ENCODE assay signal across 1 cellular context in genomic region chr3:33440328-33440577, GRCh38.
TF ChIP-seq lines count a peak whose summit lies in the region.

A gene with protein sequence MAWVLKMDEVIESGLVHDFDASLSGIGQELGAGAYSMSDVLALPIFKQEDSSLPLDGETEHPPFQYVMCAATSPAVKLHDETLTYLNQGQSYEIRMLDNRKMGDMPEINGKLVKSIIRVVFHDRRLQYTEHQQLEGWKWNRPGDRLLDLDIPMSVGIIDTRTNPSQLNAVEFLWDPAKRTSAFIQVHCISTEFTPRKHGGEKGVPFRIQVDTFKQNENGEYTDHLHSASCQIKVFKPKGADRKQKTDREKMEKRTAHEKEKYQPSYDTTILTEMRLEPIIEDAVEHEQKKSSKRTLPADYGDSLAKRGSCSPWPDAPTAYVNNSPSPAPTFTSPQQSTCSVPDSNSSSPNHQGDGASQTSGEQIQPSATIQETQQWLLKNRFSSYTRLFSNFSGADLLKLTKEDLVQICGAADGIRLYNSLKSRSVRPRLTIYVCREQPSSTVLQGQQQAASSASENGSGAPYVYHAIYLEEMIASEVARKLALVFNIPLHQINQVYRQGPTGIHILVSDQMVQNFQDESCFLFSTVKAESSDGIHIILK (minus strand): TSS chr3:33440405. CDS start chr3:33439848, 557 bp downstream.

TF ChIP-seq in K562, 482 proteins besides CTCF, POLR2A, EP300 and RAD21 (continued from another document):
- TF ChIP-seq, protein P1, sequence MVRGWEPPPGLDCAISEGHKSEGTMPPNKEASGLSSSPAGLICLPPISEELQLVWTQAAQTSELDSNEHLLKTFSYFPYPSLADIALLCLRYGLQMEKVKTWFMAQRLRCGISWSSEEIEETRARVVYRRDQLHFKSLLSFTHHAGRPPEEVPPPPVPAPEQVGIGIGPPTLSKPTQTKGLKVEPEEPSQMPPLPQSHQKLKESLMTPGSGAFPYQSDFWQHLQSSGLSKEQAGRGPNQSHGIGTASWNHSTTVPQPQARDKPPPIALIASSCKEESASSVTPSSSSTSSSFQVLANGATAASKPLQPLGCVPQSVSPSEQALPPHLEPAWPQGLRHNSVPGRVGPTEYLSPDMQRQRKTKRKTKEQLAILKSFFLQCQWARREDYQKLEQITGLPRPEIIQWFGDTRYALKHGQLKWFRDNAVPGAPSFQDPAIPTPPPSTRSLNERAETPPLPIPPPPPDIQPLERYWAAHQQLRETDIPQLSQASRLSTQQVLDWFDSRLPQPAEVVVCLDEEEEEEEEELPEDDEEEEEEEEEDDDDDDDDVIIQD (CRISPR knock-in tag; IDR thresholded peaks at IDR 0.05) = no peak
- TF ChIP-seq MXI1 (IDR thresholded peaks at IDR 0.05; ENCODE audit: low read depth, low read length) (0 out of 2 replicates have a peak, but pooled peaks have one; percentile 46), ZNF830 (CRISPR knock-in tag; IDR thresholded peaks at IDR 0.05) (no peak), ZBED1 (IDR thresholded peaks at IDR 0.05) (peak; percentile 25; the same call in 1 of the 2 replicates), ZBTB12 (CRISPR knock-in tag; IDR thresholded peaks at IDR 0.05) (no peak), POLR2AphosphoS5 (IDR thresholded peaks at IDR 0.05; ENCODE audit: control insufficient read depth, insufficient read depth, low read depth, low read length) (peak; percentile 76; the same call in 1 of the 2 replicates), HEY1 (CRISPR knock-in tag; IDR thresholded peaks at IDR 0.05; ENCODE audit: borderline replicate concordance) (no peak), CCNT2 (IDR thresholded peaks at IDR 0.05; ENCODE audit: borderline replicate concordance, extremely low read depth, insufficient read length, low read depth, low read length) (peak; percentile 39), HDGF (IDR thresholded peaks at IDR 0.05) (no peak), TCFL5 (CRISPR knock-in tag; conservative IDR thresholded peaks at IDR 0.05) (no peak), ZNF639 (CRISPR knock-in tag; conservative IDR thresholded peaks at IDR 0.05 in 1 of 2, IDR thresholded peaks at IDR 0.05 in 1 of 2) (peak in 1 of 2 experiments; percentile 92; a peak in 2 of 4 replicates), NCOA1 (IDR thresholded peaks at IDR 0.05; ENCODE audit: low read depth) (no peak), RCOR1 (IDR thresholded peaks at IDR 0.05; ENCODE audit: borderline replicate concordance in 1 of 2, low read depth in 2 of 2, low read length in 2 of 2) (peak in 1 of 2 experiments; percentile 23; a peak in 1 of 4 replicates), SREBF2 (CRISPR knock-in tag; IDR thresholded peaks at IDR 0.05) (no peak), SNIP1 (IDR thresholded peaks at IDR 0.05; ENCODE audit: low read depth) (no peak), DACH1 (IDR thresholded peaks at IDR 0.05; ENCODE audit: partially characterized antibody) (no peak), TCF7L2 (IDR thresholded peaks at IDR 0.05; ENCODE audit: low read depth, low read length) (no peak), TAF1 (IDR thresholded peaks at IDR 0.05; ENCODE audit: control insufficient read depth, extremely low read depth, insufficient read depth, low read length, severe bottlenecking) (peak; percentile 48), POLR2H (tag; IDR thresholded peaks at IDR 0.05; ENCODE audit: low read depth) (peak; percentile 35; the same call in 1 of the 2 replicates), ZNF311 (CRISPR knock-in tag; IDR thresholded peaks at IDR 0.05) (no peak), SMC3 (conservative IDR thresholded peaks at IDR 0.05; ENCODE audit: insufficient read depth, low read depth, low read length) (0 out of 2 replicates have a peak, but pooled peaks have one; percentile 4), MCM3 (IDR thresholded peaks at IDR 0.05) (no peak), POLR2B (IDR thresholded peaks at IDR 0.05; ENCODE audit: low read depth, partially characterized antibody) (no peak), ZNF518B (CRISPR knock-in tag; IDR thresholded peaks at IDR 0.05) (no peak), EGR1 (conservative IDR thresholded peaks at IDR 0.05) (peak; percentile 96), DPF2 (IDR thresholded peaks at IDR 0.05) (no peak), SNRNP70 (optimal IDR thresholded peaks at IDR 0.05; ENCODE audit: low read depth, low read length) (no peak), KLF1 (tag; IDR thresholded peaks at IDR 0.05) (no peak)
- TF ChIP-seq, protein P2, sequence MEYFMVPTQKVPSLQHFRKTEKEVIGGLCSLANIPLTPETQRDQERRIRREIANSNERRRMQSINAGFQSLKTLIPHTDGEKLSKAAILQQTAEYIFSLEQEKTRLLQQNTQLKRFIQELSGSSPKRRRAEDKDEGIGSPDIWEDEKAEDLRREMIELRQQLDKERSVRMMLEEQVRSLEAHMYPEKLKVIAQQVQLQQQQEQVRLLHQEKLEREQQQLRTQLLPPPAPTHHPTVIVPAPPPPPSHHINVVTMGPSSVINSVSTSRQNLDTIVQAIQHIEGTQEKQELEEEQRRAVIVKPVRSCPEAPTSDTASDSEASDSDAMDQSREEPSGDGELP (CRISPR knock-in tag; IDR thresholded peaks at IDR 0.05; ENCODE audit: borderline replicate concordance) = peak; percentile 91
- TF ChIP-seq, protein P3, sequence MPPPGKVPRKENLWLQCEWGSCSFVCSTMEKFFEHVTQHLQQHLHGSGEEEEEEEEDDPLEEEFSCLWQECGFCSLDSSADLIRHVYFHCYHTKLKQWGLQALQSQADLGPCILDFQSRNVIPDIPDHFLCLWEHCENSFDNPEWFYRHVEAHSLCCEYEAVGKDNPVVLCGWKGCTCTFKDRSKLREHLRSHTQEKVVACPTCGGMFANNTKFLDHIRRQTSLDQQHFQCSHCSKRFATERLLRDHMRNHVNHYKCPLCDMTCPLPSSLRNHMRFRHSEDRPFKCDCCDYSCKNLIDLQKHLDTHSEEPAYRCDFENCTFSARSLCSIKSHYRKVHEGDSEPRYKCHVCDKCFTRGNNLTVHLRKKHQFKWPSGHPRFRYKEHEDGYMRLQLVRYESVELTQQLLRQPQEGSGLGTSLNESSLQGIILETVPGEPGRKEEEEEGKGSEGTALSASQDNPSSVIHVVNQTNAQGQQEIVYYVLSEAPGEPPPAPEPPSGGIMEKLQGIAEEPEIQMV (tag; conservative IDR thresholded peaks at IDR 0.05; ENCODE audit: low read depth) = no peak
- TF ChIP-seq, protein P4, sequence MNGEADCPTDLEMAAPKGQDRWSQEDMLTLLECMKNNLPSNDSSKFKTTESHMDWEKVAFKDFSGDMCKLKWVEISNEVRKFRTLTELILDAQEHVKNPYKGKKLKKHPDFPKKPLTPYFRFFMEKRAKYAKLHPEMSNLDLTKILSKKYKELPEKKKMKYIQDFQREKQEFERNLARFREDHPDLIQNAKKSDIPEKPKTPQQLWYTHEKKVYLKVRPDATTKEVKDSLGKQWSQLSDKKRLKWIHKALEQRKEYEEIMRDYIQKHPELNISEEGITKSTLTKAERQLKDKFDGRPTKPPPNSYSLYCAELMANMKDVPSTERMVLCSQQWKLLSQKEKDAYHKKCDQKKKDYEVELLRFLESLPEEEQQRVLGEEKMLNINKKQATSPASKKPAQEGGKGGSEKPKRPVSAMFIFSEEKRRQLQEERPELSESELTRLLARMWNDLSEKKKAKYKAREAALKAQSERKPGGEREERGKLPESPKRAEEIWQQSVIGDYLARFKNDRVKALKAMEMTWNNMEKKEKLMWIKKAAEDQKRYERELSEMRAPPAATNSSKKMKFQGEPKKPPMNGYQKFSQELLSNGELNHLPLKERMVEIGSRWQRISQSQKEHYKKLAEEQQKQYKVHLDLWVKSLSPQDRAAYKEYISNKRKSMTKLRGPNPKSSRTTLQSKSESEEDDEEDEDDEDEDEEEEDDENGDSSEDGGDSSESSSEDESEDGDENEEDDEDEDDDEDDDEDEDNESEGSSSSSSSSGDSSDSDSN (IDR thresholded peaks at IDR 0.05; ENCODE audit: borderline replicate concordance in 1 of 2, low read depth in 2 of 2, low read length in 2 of 2) = peak in 1 of 2 experiments; percentile 59; a peak in 2 of 4 replicates
- TF ChIP-seq, protein P5, sequence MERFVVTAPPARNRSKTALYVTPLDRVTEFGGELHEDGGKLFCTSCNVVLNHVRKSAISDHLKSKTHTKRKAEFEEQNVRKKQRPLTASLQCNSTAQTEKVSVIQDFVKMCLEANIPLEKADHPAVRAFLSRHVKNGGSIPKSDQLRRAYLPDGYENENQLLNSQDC (CRISPR knock-in tag; IDR thresholded peaks at IDR 0.05) = 0 out of 2 replicates have a peak, but pooled peaks have one; percentile 26
